20 cellular contexts compared by ENCODE assay signal in genomic region chr5:143151056-143151455, GRCh38.
"Had no signal": no experiment of that assay in that cellular context is flagged by ENCODE, and none has a peak within 500 bp of the region (broad histone marks: within the 10 kb centered on the region; RNA-seq: fewer than 3 reads in every experiment).

No MANE protein-coding gene starts in this region.

- H3K27me3 ChIP-seq: Peyer's patch, SJCRH30 had no signal

- ATAC-seq: Right ventricle myocardium inferior, SK-N-SH treated with all-trans-retinoic acid at 6 μM for 48 hours had no signal

- H3K4me3 ChIP-seq: Peyer's patch, SJCRH30 had no signal

- H3K27ac ChIP-seq: Peyer's patch, SJCRH30 had no signal

- DNase-seq: IMR-90, Kasumi-1, KG1, MV-4-11, NCI-H1048, NCI-H1105, NCI-H1417, NCI-H1436 treated with DMSO at 0.1 percent for 48 hours, NCI-H1694, NCI-H187 treated with DMSO at 0.1 percent for 48 hours, NCI-H2029 treated with DMSO at 0.1 percent for 48 hours, NCI-H2171 treated with DMSO at 0.1 percent for 48 hours, NCI-H524, NCI-H526 treated with DMSO at 0.1 percent for 48 hours, NCI-H748 treated with DMSO at 0.1 percent for 48 hours, Peyer's patch, SHP77 treated with DMSO at 0.1 percent for 48 hours, SJCRH30 had no signal

- H3K9me3 ChIP-seq: Peyer's patch, SJCRH30 had no signal
